17 cellular contexts compared by ENCODE assay signal in genomic region chr20:11218035-11218680, GRCh38.
"Had no signal": no experiment of that assay in that cellular context is flagged by ENCODE, and none has a peak within 500 bp of the region (broad histone marks: within the 10 kb centered on the region; RNA-seq: fewer than 3 reads in every experiment).

No MANE protein-coding gene starts in this region.

- H3K9me3 Mint-ChIP-seq: activated CD8-positive, alpha-beta T cell treated with anti-CD3 and anti-CD28 coated beads for 36 hours; activated naive CD4-positive, alpha-beta T cell treated with anti-CD3 and anti-CD28 coated beads, Interleukin-2, amount 50 U/mL, for 72 hours; brain; natural killer cell treated with Interleukin-12 subunit alpha and Interleukin-12 subunit beta and Interleukin-15 and Interleukin-18, amount 100 ng/mL, for 72 hours; T-helper 1 cell treated with Interleukin-12 subunit alpha and Interleukin-12 subunit beta and Interleukin-4 antibody, amounts not matched to agents 30 μg/mL and 1 μg/mL, for 36 hours had no signal

- H3K27ac ChIP-seq: psoas muscle had no signal

- H3K4me3 Mint-ChIP-seq: activated CD4-positive, alpha-beta T cell treated with anti-CD3 and anti-CD28 coated beads for 36 hours; activated CD8-positive, alpha-beta T cell treated with anti-CD3 and anti-CD28 coated beads for 36 hours; activated T-cell treated with anti-CD3 and anti-CD28 coated beads, Interleukin-2, amount 50 U/mL, for 4 hours; brain; natural killer cell treated with Interleukin-12 subunit alpha and Interleukin-12 subunit beta and Interleukin-15 and Interleukin-18, amount 100 ng/mL, for 72 hours; stimulated activated effector memory CD8-positive, alpha-beta T cell treated with anti-CD3 and anti-CD28 coated beads, Interleukin-12 subunit alpha, Interleukin-12 subunit beta, amount 100 ng/mL, for 72 hours; T-helper 1 cell treated with Interleukin-12 subunit alpha and Interleukin-12 subunit beta and Interleukin-4 antibody, amounts not matched to agents 30 μg/mL and 1 μg/mL, for 36 hours had no signal

- H3K9me3 ChIP-seq: psoas muscle, thoracic aorta had no signal

- H3K4me1 Mint-ChIP-seq: activated CD4-positive, alpha-beta T cell treated with anti-CD3 and anti-CD28 coated beads for 36 hours; stimulated activated effector memory CD8-positive, alpha-beta T cell treated with anti-CD3 and anti-CD28 coated beads, Interleukin-12 subunit alpha, Interleukin-12 subunit beta, amount 100 ng/mL, for 72 hours had no signal

- H3K36me3 Mint-ChIP-seq: activated naive CD4-positive, alpha-beta T cell treated with anti-CD3 and anti-CD28 coated beads, Interleukin-2, amount 50 U/mL, for 72 hours; brain; natural killer cell treated with Interleukin-12 subunit alpha and Interleukin-12 subunit beta and Interleukin-15 and Interleukin-18, amount 100 ng/mL, for 72 hours; stimulated activated effector memory CD8-positive, alpha-beta T cell treated with anti-CD3 and anti-CD28 coated beads, Interleukin-12 subunit alpha, Interleukin-12 subunit beta, amount 100 ng/mL, for 72 hours had no signal

- H3K4me3 ChIP-seq: psoas muscle, thoracic aorta had no signal

- H3K4me1 ChIP-seq: psoas muscle had no signal

- DNase-seq: activated CD4-positive, alpha-beta T cell treated with anti-CD3 and anti-CD28 coated beads for 36 hours; activated CD8-positive, alpha-beta T cell treated with anti-CD3 and anti-CD28 coated beads for 36 hours; activated gamma-delta T cell; activated T-cell treated with anti-CD3 and anti-CD28 coated beads, Interleukin-2, amount 50 U/mL, for 4 hours; amniotic stem cell; erythroblast; islet precursor cell; nucleus accumbens; psoas muscle had no signal

- ATAC-seq: activated CD4-positive, alpha-beta T cell treated with anti-CD3 and anti-CD28 coated beads for 36 hours; activated CD8-positive, alpha-beta T cell treated with anti-CD3 and anti-CD28 coated beads for 36 hours; activated naive CD4-positive, alpha-beta T cell treated with anti-CD3 and anti-CD28 coated beads, Interleukin-2, amount 50 U/mL, for 72 hours; activated T-cell treated with anti-CD3 and anti-CD28 coated beads, Interleukin-2, amount 50 U/mL, for 4 hours; left lobe of liver; natural killer cell treated with Interleukin-12 subunit alpha and Interleukin-12 subunit beta and Interleukin-15 and Interleukin-18, amount 100 ng/mL, for 72 hours; psoas muscle; sciatic nerve; stimulated activated effector memory CD8-positive, alpha-beta T cell treated with anti-CD3 and anti-CD28 coated beads, Interleukin-12 subunit alpha, Interleukin-12 subunit beta, amount 100 ng/mL, for 72 hours had no signal

- H3K27me3 Mint-ChIP-seq: activated CD8-positive, alpha-beta T cell treated with anti-CD3 and anti-CD28 coated beads for 36 hours had no signal

- H3K27ac Mint-ChIP-seq: activated CD4-positive, alpha-beta T cell treated with anti-CD3 and anti-CD28 coated beads for 36 hours; activated CD8-positive, alpha-beta T cell treated with anti-CD3 and anti-CD28 coated beads for 36 hours; activated naive CD4-positive, alpha-beta T cell treated with anti-CD3 and anti-CD28 coated beads, Interleukin-2, amount 50 U/mL, for 72 hours; natural killer cell treated with Interleukin-12 subunit alpha and Interleukin-12 subunit beta and Interleukin-15 and Interleukin-18, amount 100 ng/mL, for 72 hours; stimulated activated effector memory CD8-positive, alpha-beta T cell treated with anti-CD3 and anti-CD28 coated beads, Interleukin-12 subunit alpha, Interleukin-12 subunit beta, amount 100 ng/mL, for 72 hours; T-helper 1 cell treated with Interleukin-12 subunit alpha and Interleukin-12 subunit beta and Interleukin-4 antibody, amounts not matched to agents 30 μg/mL and 1 μg/mL, for 36 hours had no signal

- H3K36me3 ChIP-seq: thoracic aorta had no signal
